ENCODE assay signal across 8 cellular contexts in genomic region chr7:141738592-141739013, GRCh38. TPM values are rescaled to one million over a fixed set of nuclear protein-coding genes. Genes with fewer than 3 reads are reported as not detected.
DNase-seq lines count a peak whose midpoint lies in the region; ATAC-seq and TF ChIP-seq lines count a peak whose summit lies in the region.

No MANE protein-coding gene starts in this region.

- peak; percentile 57 for TF ChIP-seq CTCF in fibroblast of the aortic adventitia (IDR thresholded peaks at IDR 0.05; ENCODE audit: insufficient read depth, low read length)

- peaks cover 10% of the 10 kb centered on the region for H3K4me1 ChIP-seq in SJSA1 (replicated peaks)
- peaks cover 7 to 23% (median 15%) of the 10 kb centered on the region in 3 donors for H3K4me1 ChIP-seq in skeletal muscle tissue (ENCODE audit: control insufficient read depth in 3 of 3, insufficient read depth in 3 of 3, low read length in 3 of 3)

- no peak for TF ChIP-seq POLR2A in erythroblast (IDR thresholded peaks at IDR 0.05; ENCODE audit: low read length)

- ATAC-seq in GM19438 (IDR thresholded peaks at IDR 0.05; ENCODE audit: low read depth, unreplicated experiment) (peak; percentile 49), HG02885 (IDR thresholded peaks at IDR 0.05; ENCODE audit: poor library complexity, unreplicated experiment) (no peak)

- H3K9me3 ChIP-seq in SJSA1 (replicated peaks) (no peaks in the 10 kb centered on the region), skeletal muscle tissue (ENCODE audit: control insufficient read depth in 3 of 3, low read length in 3 of 3) (no peaks in the 10 kb centered on the region)

- H3K9ac ChIP-seq in skeletal muscle tissue (ENCODE audit: low read depth in 1 of 3, low read length in 3 of 3) = peak overlapping the region; percentile 83 to 89 (median 87)

- no peak for DNase-seq in SJSA1 (ENCODE audit: low read depth in 1 of 2, low spot score in 2 of 2)
- DNase-seq in fibroblast of the aortic adventitia (ENCODE audit: low read depth) = no peak
- DNase-seq in stimulated activated CD4-positive, alpha-beta T cell treated with anti-CD3 and anti-CD28 coated beads, Interleukin-15, amount 100 ng/mL, for 24 hours = no peak
- DNase-seq in Ammon's horn (ENCODE audit: low spot score) = no peak
- DNase-seq in erythroblast (lab: John Stamatoyannopoulos, UW) = no peak

- H3K27me3 ChIP-seq in SJSA1 (replicated peaks) (no peaks in the 10 kb centered on the region), skeletal muscle tissue (ENCODE audit: control insufficient read depth in 3 of 3, insufficient read depth in 3 of 3, low read length in 3 of 3) (no peaks in the 10 kb centered on the region)

- H3K4me3 ChIP-seq in SJSA1 (peak overlapping the region; percentile 63), fibroblast of the aortic adventitia (ENCODE audit: low read depth, low read length) (peak overlapping the region; percentile 100), skeletal muscle tissue (ENCODE audit: low read length in 3 of 3) (peak overlapping the region; percentile 99 to 100 (median 99))

- H3K36me3 ChIP-seq in SJSA1 (peaks cover 44% of the 10 kb centered on the region), skeletal muscle tissue (ENCODE audit: control insufficient read depth in 3 of 3, insufficient read depth in 3 of 3, low read length in 3 of 3) (peaks cover 15 to 37% (median 25%) of the 10 kb centered on the region in 3 donors)

- peak overlapping the region; percentile 53 for H3K27ac ChIP-seq in SJSA1
- peak overlapping the region; percentile 79 for H3K27ac ChIP-seq in skeletal muscle tissue (ENCODE audit: low read depth, low read length)

RNA-seq across cellular contexts. Expression of gene SSBP1, which starts 0.4 kb away (rescaled TPM):
- 213 and 284 TPM in 2 replicates for total RNA-seq in SJSA1 (2014; rRNA removed; shearing (Covaris generic))
- 122 and 148 TPM in 2 replicates for total RNA-seq in fibroblast of the aortic adventitia (ENCODE audit: low replicate concordance)
- total RNA-seq in skeletal muscle tissue = 101 TPM

RNA-seq across cellular contexts. Expression of gene TAS2R3, which starts 25.3 kb away (rescaled TPM):
- total RNA-seq in SJSA1 (2014; rRNA removed; shearing (Covaris generic)) = 0.18 TPM in 1 of 2 replicates, not detected in the other
- 1.2 and 2.5 TPM in 2 replicates for total RNA-seq in fibroblast of the aortic adventitia (ENCODE audit: low replicate concordance)
- 3.7 TPM for total RNA-seq in skeletal muscle tissue

RNA-seq across cellular contexts. Expression of gene WEE2, which starts 30.4 kb away (rescaled TPM):
- total RNA-seq in SJSA1 (2014; rRNA removed; shearing (Covaris generic)) = not detected in 2 replicates
- total RNA-seq in fibroblast of the aortic adventitia (ENCODE audit: low replicate concordance) (under 0.01 TPM in 1 of 2 replicates, not detected in the other), skeletal muscle tissue (not detected)

RNA-seq across cellular contexts. Expression of gene DENND11, which starts 36.6 kb away (rescaled TPM):
- total RNA-seq in SJSA1 (2014; rRNA removed; shearing (Covaris generic)) = 8.3 and 8.5 TPM in 2 replicates
- 7.6 and 10.2 TPM in 2 replicates for total RNA-seq in fibroblast of the aortic adventitia (ENCODE audit: low replicate concordance)
- 11.5 TPM for total RNA-seq in skeletal muscle tissue

RNA-seq across cellular contexts. Expression of gene TAS2R4, which starts 37.9 kb away (rescaled TPM):
- 0.05 and 0.22 TPM in 2 replicates for total RNA-seq in SJSA1 (2014; rRNA removed; shearing (Covaris generic))
- 2.3 and 4.5 TPM in 2 replicates for total RNA-seq in fibroblast of the aortic adventitia (ENCODE audit: low replicate concordance)
- 4.2 TPM for total RNA-seq in skeletal muscle tissue
